ENCODE assay signal across 8 cellular contexts in the genomic region with DNA sequence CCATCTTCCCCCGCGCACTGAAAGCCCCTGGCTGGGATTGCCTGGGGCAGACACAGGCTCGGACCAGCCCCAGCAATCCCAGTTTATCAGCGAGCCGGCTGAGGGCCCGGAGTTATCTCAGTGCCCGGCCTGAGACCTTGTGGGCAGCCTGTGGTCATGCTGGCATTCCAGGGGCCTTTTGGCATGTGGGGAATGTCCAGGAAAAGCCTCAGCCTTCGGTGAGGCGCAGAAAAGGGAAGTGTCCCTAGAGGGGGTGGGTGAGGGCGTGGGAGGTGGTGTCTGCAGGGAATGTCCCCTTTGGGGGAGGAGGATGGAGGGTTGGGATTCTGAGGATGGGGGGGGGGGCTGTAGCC. TPM values are rescaled to one million over a fixed set of nuclear protein-coding genes. Genes with fewer than 3 reads are reported as not detected.
DNase-seq lines count a peak whose midpoint lies in the region; FAIRE-seq and TF ChIP-seq lines count a peak whose summit lies in the region.

No MANE protein-coding gene starts in this region.

- H3K4me1 ChIP-seq in ES-I3 (ENCODE audit: insufficient read depth, low read length) (peaks cover 7% of the 10 kb centered on the region; the same call in 1 of the 2 replicates), endothelial cell of umbilical vein (ENCODE audit: control insufficient read depth, extremely low read depth, insufficient read depth, low read length) (peaks cover 27% of the 10 kb centered on the region), HAP-1 (peaks cover 16% of the 10 kb centered on the region)
- peaks cover 18% of the 10 kb centered on the region for H3K4me1 ChIP-seq in CD8-positive, alpha-beta memory T cell (ENCODE audit: insufficient read depth, low read length)

- in situ Hi-C loops in HAP-1 (cut with MboI; ENCODE audit: low sequenced_read_pairs), result no loop called here

- H3K79me2 ChIP-seq in endothelial cell of umbilical vein (ENCODE audit: control insufficient read depth, insufficient read depth, low read length), result peaks cover 36% of the 10 kb centered on the region

- peak; percentile 30 for DNase-seq in RPMI8226
- DNase-seq in endothelial cell of umbilical vein (ENCODE audit: low read depth, low spot score), result peak; percentile 35
- DNase-seq in progenitor cell of endocrine pancreas (ENCODE audit: low spot score, unreplicated experiment), result no peak
- no peak for DNase-seq in CD8-positive, alpha-beta memory T cell
- no peak for DNase-seq in HAP-1 (ENCODE audit: low spot score in 2 of 2)
- DNase-seq in NCI-H146 treated with DMSO at 0.1 percent for 48 hours (lab: John Stamatoyannopoulos, UW; ENCODE audit: unreplicated experiment), result no peak
- no peak for DNase-seq in activated T-helper 1 cell treated with anti-CD3 and anti-CD28 coated beads, Interleukin-12 subunit alpha, Interleukin-12 subunit beta, Interleukin-2, Interleukin-4 antibody, amounts not matched to agents 30 ng/mL and 10 ng/mL and 1 ng/mL, durations not matched to agents 14 hours and 24 hours and 36 hours (ENCODE audit: low spot score)

- peak; percentile 85 for FAIRE-seq in endothelial cell of umbilical vein (lab: Jason Lieb, UNC)

- CTCF ChIA-PET in endothelial cell of umbilical vein (lab: Charles Lee), result no interaction called here
- CTCF ChIA-PET in CD8-positive, alpha-beta memory T cell (lab: Charles Lee), result no interaction called here

- no peak overlapping the region for H2AFZ ChIP-seq in endothelial cell of umbilical vein (ENCODE audit: low read depth, low read length)

- no peak overlapping the region for H3K4me3 ChIP-seq in endothelial cell of umbilical vein (replicated peaks in 1 of 3; ENCODE audit: insufficient read depth in 1 of 3, low read depth in 1 of 3, low read length in 3 of 3)
- H3K4me3 ChIP-seq in CD8-positive, alpha-beta memory T cell (ENCODE audit: low read length), result no peak overlapping the region
- H3K4me3 ChIP-seq in HAP-1, result no peak overlapping the region

- peaks cover 11% of the 10 kb centered on the region for H3K27me3 Mint-ChIP-seq in progenitor cell of endocrine pancreas
- H3K27me3 Mint-ChIP-seq in CD8-positive, alpha-beta memory T cell, result peaks cover 14 to 18% of the 10 kb centered on the region in 2 donors
- H3K27me3 Mint-ChIP-seq in activated T-helper 1 cell treated with anti-CD3 and anti-CD28 coated beads, Interleukin-12 subunit alpha, Interleukin-12 subunit beta, Interleukin-2, Interleukin-4 antibody, amounts not matched to agents 30 ng/mL and 10 ng/mL and 1 ng/mL, durations not matched to agents 14 hours and 24 hours and 36 hours (ENCODE audit: insufficient read depth), result peaks cover 23% of the 10 kb centered on the region

- H3K9me3 ChIP-seq in ES-I3 (ENCODE audit: control insufficient read depth, insufficient read depth, low read length) (no peaks in the 10 kb centered on the region), endothelial cell of umbilical vein (replicated peaks; ENCODE audit: control insufficient read depth, insufficient read depth, low read length) (no peaks in the 10 kb centered on the region), HAP-1 (no peaks in the 10 kb centered on the region)
- no peaks in the 10 kb centered on the region for H3K9me3 ChIP-seq in CD8-positive, alpha-beta memory T cell (ENCODE audit: low read length)

- dilution Hi-C loops in endothelial cell of umbilical vein (cut with MboI; ENCODE audit: extremely low pct_ligation_motif_present, low sequenced_read_pairs), result no loop called here

- H3K9ac ChIP-seq in ES-I3 (ENCODE audit: low read depth, low read length) (peak overlapping the region; percentile 73; the same call in 1 of the 2 replicates), endothelial cell of umbilical vein (replicated peaks; ENCODE audit: extremely low read depth, insufficient read depth, low read length) (no peak overlapping the region)

- TF ChIP-seq POLR2A in endothelial cell of umbilical vein (IDR thresholded peaks at IDR 0.05; ENCODE audit: low read depth, low read length), result no peak

- no peaks in the 10 kb centered on the region for H3K9me3 Mint-ChIP-seq in progenitor cell of endocrine pancreas (ENCODE audit: low read depth)
- no peaks in the 10 kb centered on the region for H3K9me3 Mint-ChIP-seq in CD8-positive, alpha-beta memory T cell
- no peaks in the 10 kb centered on the region for H3K9me3 Mint-ChIP-seq in activated T-helper 1 cell treated with anti-CD3 and anti-CD28 coated beads, Interleukin-12 subunit alpha, Interleukin-12 subunit beta, Interleukin-2, Interleukin-4 antibody, amounts not matched to agents 30 ng/mL and 10 ng/mL and 1 ng/mL, durations not matched to agents 14 hours and 24 hours and 36 hours

- TF ChIP-seq CTCF in endothelial cell of umbilical vein (IDR thresholded peaks at IDR 0.05; ENCODE audit: extremely low read depth in 1 of 2, insufficient read depth in 1 of 2, low read depth in 1 of 2, low read length in 2 of 2) (no peak), progenitor cell of endocrine pancreas (IDR thresholded peaks at IDR 0.05; ENCODE audit: unreplicated experiment) (no peak)

- H3K36me3 ChIP-seq in ES-I3 (ENCODE audit: insufficient read depth, low read length) (0 out of 2 replicates have a peak, but pooled peaks cover under 1% of the 10 kb centered on the region), endothelial cell of umbilical vein (ENCODE audit: control insufficient read depth in 2 of 2, extremely low read depth in 1 of 2, insufficient read depth in 2 of 2, low read length in 2 of 2) (no peaks in the 10 kb centered on the region), HAP-1 (replicated peaks) (peaks cover 11% of the 10 kb centered on the region)
- H3K36me3 ChIP-seq in CD8-positive, alpha-beta memory T cell (ENCODE audit: insufficient read depth, low read length), result no peaks in the 10 kb centered on the region

- H3K36me3 Mint-ChIP-seq in progenitor cell of endocrine pancreas (ENCODE audit: insufficient read depth), result peaks cover 2% of the 10 kb centered on the region
- no peaks in the 10 kb centered on the region for H3K36me3 Mint-ChIP-seq in CD8-positive, alpha-beta memory T cell
- peaks cover 2% of the 10 kb centered on the region for H3K36me3 Mint-ChIP-seq in activated T-helper 1 cell treated with anti-CD3 and anti-CD28 coated beads, Interleukin-12 subunit alpha, Interleukin-12 subunit beta, Interleukin-2, Interleukin-4 antibody, amounts not matched to agents 30 ng/mL and 10 ng/mL and 1 ng/mL, durations not matched to agents 14 hours and 24 hours and 36 hours (ENCODE audit: low read depth)

- H3K4me1 Mint-ChIP-seq in progenitor cell of endocrine pancreas (ENCODE audit: low read depth), result peaks cover 11% of the 10 kb centered on the region
- peaks cover 13 to 25% (median 15%) of the 10 kb centered on the region in 3 donors for H3K4me1 Mint-ChIP-seq in CD8-positive, alpha-beta memory T cell
- peaks cover 18% of the 10 kb centered on the region for H3K4me1 Mint-ChIP-seq in activated T-helper 1 cell treated with anti-CD3 and anti-CD28 coated beads, Interleukin-12 subunit alpha, Interleukin-12 subunit beta, Interleukin-2, Interleukin-4 antibody, amounts not matched to agents 30 ng/mL and 10 ng/mL and 1 ng/mL, durations not matched to agents 14 hours and 24 hours and 36 hours (ENCODE audit: low read depth)

- H3K4me2 ChIP-seq in endothelial cell of umbilical vein (ENCODE audit: insufficient read depth, low read length), result peak overlapping the region; percentile 69

- POLR2A ChIA-PET in endothelial cell of umbilical vein (lab: Charles Lee), result interaction anchor here (0.5 kb wide), 1 partner anchor 18 kb away, joined by 8 read pairs; no protein-coding TSS in a partner anchor
- POLR2A ChIA-PET in CD8-positive, alpha-beta memory T cell (lab: Charles Lee), result no interaction called here

- BruUV-seq in endothelial cell of umbilical vein (replicated peaks; lab: Mats Ljungman, UMichigan), result no TSS peak

- no peaks in the 10 kb centered on the region for H4K20me1 ChIP-seq in endothelial cell of umbilical vein (replicated peaks; ENCODE audit: control insufficient read depth, extremely low read depth, insufficient read depth, low read length)

- peak overlapping the region; percentile 31 for H3K27ac ChIP-seq in endothelial cell of umbilical vein (ENCODE audit: insufficient read depth, low read depth, low read length)
- no peak overlapping the region for H3K27ac ChIP-seq in CD8-positive, alpha-beta memory T cell (ENCODE audit: low read depth, low read length)

- H3K4me3 Mint-ChIP-seq in progenitor cell of endocrine pancreas (ENCODE audit: low read depth), result peak overlapping the region; percentile 26
- peak overlapping the region in 3 of 7 donors; percentile 14 to 52 (median 16) for H3K4me3 Mint-ChIP-seq in CD8-positive, alpha-beta memory T cell
- H3K4me3 Mint-ChIP-seq in activated T-helper 1 cell treated with anti-CD3 and anti-CD28 coated beads, Interleukin-12 subunit alpha, Interleukin-12 subunit beta, Interleukin-2, Interleukin-4 antibody, amounts not matched to agents 30 ng/mL and 10 ng/mL and 1 ng/mL, durations not matched to agents 14 hours and 24 hours and 36 hours, result no peak overlapping the region

- no peaks in the 10 kb centered on the region for H3K9me1 ChIP-seq in endothelial cell of umbilical vein (replicated peaks; ENCODE audit: control insufficient read depth, extremely low read depth, insufficient read depth, low read length)

- H3K27me3 ChIP-seq in endothelial cell of umbilical vein (ENCODE audit: control insufficient read depth in 2 of 2, insufficient read depth in 2 of 2, low read length in 2 of 2), result no peaks in the 10 kb centered on the region
- H3K27me3 ChIP-seq in CD8-positive, alpha-beta memory T cell (ENCODE audit: insufficient read depth, low read length, poor library complexity, severe bottlenecking), result peaks cover 18% of the 10 kb centered on the region
- no peaks in the 10 kb centered on the region for H3K27me3 ChIP-seq in HAP-1 (ENCODE audit: low read depth)

- H3K27ac Mint-ChIP-seq in progenitor cell of endocrine pancreas, result no peak overlapping the region
- no peak overlapping the region for H3K27ac Mint-ChIP-seq in CD8-positive, alpha-beta memory T cell
- H3K27ac Mint-ChIP-seq in activated T-helper 1 cell treated with anti-CD3 and anti-CD28 coated beads, Interleukin-12 subunit alpha, Interleukin-12 subunit beta, Interleukin-2, Interleukin-4 antibody, amounts not matched to agents 30 ng/mL and 10 ng/mL and 1 ng/mL, durations not matched to agents 14 hours and 24 hours and 36 hours, result no peak overlapping the region

- intact Hi-C loops in endothelial cell of umbilical vein (cut with micrococcal nuclease), result no loop called here
- intact Hi-C loops in activated T-helper 1 cell treated with anti-CD3 and anti-CD28 coated beads, Interleukin-12 subunit alpha, Interleukin-12 subunit beta, Interleukin-2, Interleukin-4 antibody, amounts not matched to agents 30 ng/mL and 10 ng/mL and 1 ng/mL, durations not matched to agents 14 hours and 24 hours and 36 hours (cut with micrococcal nuclease), result no loop called here

RNA-seq across cellular contexts. Expression of a gene that starts 1.1 kb away (rescaled TPM):
- total RNA-seq in endothelial cell of umbilical vein (456 and 487 TPM in 2 replicates), progenitor cell of endocrine pancreas (212 and 216 TPM in 2 replicates)
- 339 and 407 TPM in 2 replicates for polyA plus RNA-seq in endothelial cell of umbilical vein
- polyA plus RNA-seq in endothelial cell of umbilical vein (2011; cell fraction: cytosol; rRNA removed), result 155 and 249 TPM in 2 replicates
- polyA plus RNA-seq in endothelial cell of umbilical vein (2011; cell fraction: nucleus; rRNA removed), result 105 and 109 TPM in 2 replicates
- 157 and 195 TPM in 2 replicates for polyA plus RNA-seq in endothelial cell of umbilical vein (2012)
- 156 and 210 TPM in 2 replicates for polyA minus RNA-seq in endothelial cell of umbilical vein
- 151 TPM for polyA minus RNA-seq in endothelial cell of umbilical vein (2011; cell fraction: cytosol; rRNA and poly(A)+ RNA removed)
- polyA minus RNA-seq in endothelial cell of umbilical vein (2011; cell fraction: nucleus; rRNA and poly(A)+ RNA removed), result 48.7 and 105 TPM in 2 replicates
- 1 to 10 TPM; 4.8 to 5.7 TPM for total RNA-seq in CD8-positive, alpha-beta memory T cell
- 0.37 TPM for polyA plus RNA-seq in CD8-positive, alpha-beta memory T cell
- total RNA-seq in activated T-helper 1 cell treated with anti-CD3 and anti-CD28 coated beads, Interleukin-12 subunit alpha, Interleukin-12 subunit beta, Interleukin-2, Interleukin-4 antibody, amounts not matched to agents 30 ng/mL and 10 ng/mL and 1 ng/mL, durations not matched to agents 14 hours and 24 hours and 36 hours, result 39.1 and 39.5 TPM in 2 replicates

Comparison
In these comparisons a context has a peak if more than half of its experiments do, and no peak if none do; other contexts are left out.
1. DNase-seq: peak in RPMI8226 (single experiment) and endothelial cell of umbilical vein (single experiment); none in progenitor cell of endocrine pancreas (single experiment), CD8-positive, alpha-beta memory T cell (0 of 5), HAP-1 (0 of 2), NCI-H146 treated with DMSO at 0.1 percent for 48 hours (single experiment) and activated T-helper 1 cell treated with anti-CD3 and anti-CD28 coated beads, Interleukin-12 subunit alpha, Interleukin-12 subunit beta, Interleukin-2, Interleukin-4 antibody, amounts not matched to agents 30 ng/mL and 10 ng/mL and 1 ng/mL, durations not matched to agents 14 hours and 24 hours and 36 hours (single experiment).